1 cellular context compared by ENCODE assay signal in genomic region chr14:49692895-49693737, GRCh38.
A peak's percentile ranks its signal among the peaks of the same experiment; 100 is the strongest.
TF ChIP-seq lines count a peak whose summit lies in the region.

A gene with protein sequence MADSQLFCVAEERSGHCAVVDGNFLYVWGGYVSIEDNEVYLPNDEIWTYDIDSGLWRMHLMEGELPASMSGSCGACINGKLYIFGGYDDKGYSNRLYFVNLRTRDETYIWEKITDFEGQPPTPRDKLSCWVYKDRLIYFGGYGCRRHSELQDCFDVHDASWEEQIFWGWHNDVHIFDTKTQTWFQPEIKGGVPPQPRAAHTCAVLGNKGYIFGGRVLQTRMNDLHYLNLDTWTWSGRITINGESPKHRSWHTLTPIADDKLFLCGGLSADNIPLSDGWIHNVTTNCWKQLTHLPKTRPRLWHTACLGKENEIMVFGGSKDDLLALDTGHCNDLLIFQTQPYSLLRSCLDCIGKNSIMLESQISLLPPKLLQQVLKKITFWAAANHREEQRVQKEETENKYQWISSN (plus strand): TSS chr14:49693120. CDS start chr14:49693195, 75 bp downstream.

TF ChIP-seq in HepG2, 621 proteins besides CTCF, POLR2A, EP300 and RAD21 (continued from another document and continues in another):
- TF ChIP-seq CEBPZ (IDR thresholded peaks at IDR 0.05; ENCODE audit: low read length), result no peak
- TF ChIP-seq HNF1B (CRISPR knock-in tag; IDR thresholded peaks at IDR 0.05), result peak; percentile 39; the same call in 1 of the 2 replicates
- TF ChIP-seq NFE2L2 (IDR thresholded peaks at IDR 0.05; ENCODE audit: low read length), result no peak
- TF ChIP-seq CBX5 (CRISPR knock-in tag; IDR thresholded peaks at IDR 0.05; ENCODE audit: borderline replicate concordance), result no peak
- TF ChIP-seq, protein P1, sequence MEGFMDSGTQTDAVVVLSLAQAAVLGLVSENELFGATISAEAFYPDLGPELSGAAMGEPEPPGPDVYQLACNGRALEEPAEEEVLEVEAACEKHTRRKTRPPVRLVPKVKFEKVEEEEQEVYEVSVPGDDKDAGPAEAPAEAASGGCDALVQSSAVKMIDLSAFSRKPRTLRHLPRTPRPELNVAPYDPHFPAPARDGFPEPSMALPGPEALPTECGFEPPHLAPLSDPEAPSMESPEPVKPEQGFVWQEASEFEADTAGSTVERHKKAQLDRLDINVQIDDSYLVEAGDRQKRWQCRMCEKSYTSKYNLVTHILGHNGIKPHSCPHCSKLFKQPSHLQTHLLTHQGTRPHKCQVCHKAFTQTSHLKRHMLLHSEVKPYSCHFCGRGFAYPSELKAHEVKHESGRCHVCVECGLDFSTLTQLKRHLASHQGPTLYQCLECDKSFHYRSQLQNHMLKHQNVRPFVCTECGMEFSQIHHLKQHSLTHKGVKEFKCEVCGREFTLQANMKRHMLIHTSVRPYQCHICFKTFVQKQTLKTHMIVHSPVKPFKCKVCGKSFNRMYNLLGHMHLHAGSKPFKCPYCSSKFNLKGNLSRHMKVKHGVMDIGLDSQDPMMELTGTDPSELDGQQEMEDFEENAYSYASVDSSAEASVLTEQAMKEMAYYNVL (CRISPR knock-in tag; IDR thresholded peaks at IDR 0.05; ENCODE audit: borderline replicate concordance), result peak; percentile 84
- TF ChIP-seq, protein P2, sequence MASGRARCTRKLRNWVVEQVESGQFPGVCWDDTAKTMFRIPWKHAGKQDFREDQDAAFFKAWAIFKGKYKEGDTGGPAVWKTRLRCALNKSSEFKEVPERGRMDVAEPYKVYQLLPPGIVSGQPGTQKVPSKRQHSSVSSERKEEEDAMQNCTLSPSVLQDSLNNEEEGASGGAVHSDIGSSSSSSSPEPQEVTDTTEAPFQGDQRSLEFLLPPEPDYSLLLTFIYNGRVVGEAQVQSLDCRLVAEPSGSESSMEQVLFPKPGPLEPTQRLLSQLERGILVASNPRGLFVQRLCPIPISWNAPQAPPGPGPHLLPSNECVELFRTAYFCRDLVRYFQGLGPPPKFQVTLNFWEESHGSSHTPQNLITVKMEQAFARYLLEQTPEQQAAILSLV (CRISPR knock-in tag; IDR thresholded peaks at IDR 0.05; ENCODE audit: borderline replicate concordance), result peak; percentile 96; the same call in 1 of the 2 replicates
- TF ChIP-seq, protein P3, sequence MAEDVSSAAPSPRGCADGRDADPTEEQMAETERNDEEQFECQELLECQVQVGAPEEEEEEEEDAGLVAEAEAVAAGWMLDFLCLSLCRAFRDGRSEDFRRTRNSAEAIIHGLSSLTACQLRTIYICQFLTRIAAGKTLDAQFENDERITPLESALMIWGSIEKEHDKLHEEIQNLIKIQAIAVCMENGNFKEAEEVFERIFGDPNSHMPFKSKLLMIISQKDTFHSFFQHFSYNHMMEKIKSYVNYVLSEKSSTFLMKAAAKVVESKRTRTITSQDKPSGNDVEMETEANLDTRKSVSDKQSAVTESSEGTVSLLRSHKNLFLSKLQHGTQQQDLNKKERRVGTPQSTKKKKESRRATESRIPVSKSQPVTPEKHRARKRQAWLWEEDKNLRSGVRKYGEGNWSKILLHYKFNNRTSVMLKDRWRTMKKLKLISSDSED (CRISPR knock-in tag; IDR thresholded peaks at IDR 0.05), result peak; percentile 94; the same call in 1 of the 2 replicates
- peak; percentile 72; the same call in 1 of the 2 replicates for TF ChIP-seq KAT7 (CRISPR knock-in tag; IDR thresholded peaks at IDR 0.05; ENCODE audit: borderline replicate concordance)
- TF ChIP-seq ZNF30 (CRISPR knock-in tag; IDR thresholded peaks at IDR 0.05), result peak; percentile 83; the same call in 1 of the 2 replicates
- TF ChIP-seq HOXD1 (CRISPR knock-in tag; IDR thresholded peaks at IDR 0.05), result no peak
- TF ChIP-seq ZNF326 (CRISPR knock-in tag; IDR thresholded peaks at IDR 0.05; ENCODE audit: borderline replicate concordance), result no peak
- 0 out of 2 replicates have a peak, but pooled peaks have one; percentile 53 for TF ChIP-seq ZNF264 (CRISPR knock-in tag; IDR thresholded peaks at IDR 0.05)
- TF ChIP-seq ZNF10 (CRISPR knock-in tag; IDR thresholded peaks at IDR 0.05; ENCODE audit: borderline replicate concordance, low read depth), result no peak
- peak; percentile 65; the same call in 1 of the 2 replicates for TF ChIP-seq ZBTB20 (CRISPR knock-in tag; IDR thresholded peaks at IDR 0.05; ENCODE audit: borderline replicate concordance, low read depth)
- TF ChIP-seq, protein P4, sequence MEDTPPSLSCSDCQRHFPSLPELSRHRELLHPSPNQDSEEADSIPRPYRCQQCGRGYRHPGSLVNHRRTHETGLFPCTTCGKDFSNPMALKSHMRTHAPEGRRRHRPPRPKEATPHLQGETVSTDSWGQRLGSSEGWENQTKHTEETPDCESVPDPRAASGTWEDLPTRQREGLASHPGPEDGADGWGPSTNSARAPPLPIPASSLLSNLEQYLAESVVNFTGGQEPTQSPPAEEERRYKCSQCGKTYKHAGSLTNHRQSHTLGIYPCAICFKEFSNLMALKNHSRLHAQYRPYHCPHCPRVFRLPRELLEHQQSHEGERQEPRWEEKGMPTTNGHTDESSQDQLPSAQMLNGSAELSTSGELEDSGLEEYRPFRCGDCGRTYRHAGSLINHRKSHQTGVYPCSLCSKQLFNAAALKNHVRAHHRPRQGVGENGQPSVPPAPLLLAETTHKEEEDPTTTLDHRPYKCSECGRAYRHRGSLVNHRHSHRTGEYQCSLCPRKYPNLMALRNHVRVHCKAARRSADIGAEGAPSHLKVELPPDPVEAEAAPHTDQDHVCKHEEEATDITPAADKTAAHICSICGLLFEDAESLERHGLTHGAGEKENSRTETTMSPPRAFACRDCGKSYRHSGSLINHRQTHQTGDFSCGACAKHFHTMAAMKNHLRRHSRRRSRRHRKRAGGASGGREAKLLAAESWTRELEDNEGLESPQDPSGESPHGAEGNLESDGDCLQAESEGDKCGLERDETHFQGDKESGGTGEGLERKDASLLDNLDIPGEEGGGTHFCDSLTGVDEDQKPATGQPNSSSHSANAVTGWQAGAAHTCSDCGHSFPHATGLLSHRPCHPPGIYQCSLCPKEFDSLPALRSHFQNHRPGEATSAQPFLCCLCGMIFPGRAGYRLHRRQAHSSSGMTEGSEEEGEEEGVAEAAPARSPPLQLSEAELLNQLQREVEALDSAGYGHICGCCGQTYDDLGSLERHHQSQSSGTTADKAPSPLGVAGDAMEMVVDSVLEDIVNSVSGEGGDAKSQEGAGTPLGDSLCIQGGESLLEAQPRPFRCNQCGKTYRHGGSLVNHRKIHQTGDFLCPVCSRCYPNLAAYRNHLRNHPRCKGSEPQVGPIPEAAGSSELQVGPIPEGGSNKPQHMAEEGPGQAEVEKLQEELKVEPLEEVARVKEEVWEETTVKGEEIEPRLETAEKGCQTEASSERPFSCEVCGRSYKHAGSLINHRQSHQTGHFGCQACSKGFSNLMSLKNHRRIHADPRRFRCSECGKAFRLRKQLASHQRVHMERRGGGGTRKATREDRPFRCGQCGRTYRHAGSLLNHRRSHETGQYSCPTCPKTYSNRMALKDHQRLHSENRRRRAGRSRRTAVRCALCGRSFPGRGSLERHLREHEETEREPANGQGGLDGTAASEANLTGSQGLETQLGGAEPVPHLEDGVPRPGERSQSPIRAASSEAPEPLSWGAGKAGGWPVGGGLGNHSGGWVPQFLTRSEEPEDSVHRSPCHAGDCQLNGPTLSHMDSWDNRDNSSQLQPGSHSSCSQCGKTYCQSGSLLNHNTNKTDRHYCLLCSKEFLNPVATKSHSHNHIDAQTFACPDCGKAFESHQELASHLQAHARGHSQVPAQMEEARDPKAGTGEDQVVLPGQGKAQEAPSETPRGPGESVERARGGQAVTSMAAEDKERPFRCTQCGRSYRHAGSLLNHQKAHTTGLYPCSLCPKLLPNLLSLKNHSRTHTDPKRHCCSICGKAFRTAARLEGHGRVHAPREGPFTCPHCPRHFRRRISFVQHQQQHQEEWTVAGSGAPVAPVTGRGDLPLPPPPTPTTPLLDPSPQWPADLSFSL (CRISPR knock-in tag; IDR thresholded peaks at IDR 0.05), result no peak
- TF ChIP-seq POGK (CRISPR knock-in tag; conservative IDR thresholded peaks at IDR 0.05), result peak; percentile 76; the same call in 1 of the 2 replicates
- TF ChIP-seq FOXJ3 (CRISPR knock-in tag; IDR thresholded peaks at IDR 0.05; ENCODE audit: borderline replicate concordance), result no peak
- no peak; the same call in 1 of the 2 replicates for TF ChIP-seq MED1 (CRISPR knock-in tag; IDR thresholded peaks at IDR 0.05)
- TF ChIP-seq, protein P5, sequence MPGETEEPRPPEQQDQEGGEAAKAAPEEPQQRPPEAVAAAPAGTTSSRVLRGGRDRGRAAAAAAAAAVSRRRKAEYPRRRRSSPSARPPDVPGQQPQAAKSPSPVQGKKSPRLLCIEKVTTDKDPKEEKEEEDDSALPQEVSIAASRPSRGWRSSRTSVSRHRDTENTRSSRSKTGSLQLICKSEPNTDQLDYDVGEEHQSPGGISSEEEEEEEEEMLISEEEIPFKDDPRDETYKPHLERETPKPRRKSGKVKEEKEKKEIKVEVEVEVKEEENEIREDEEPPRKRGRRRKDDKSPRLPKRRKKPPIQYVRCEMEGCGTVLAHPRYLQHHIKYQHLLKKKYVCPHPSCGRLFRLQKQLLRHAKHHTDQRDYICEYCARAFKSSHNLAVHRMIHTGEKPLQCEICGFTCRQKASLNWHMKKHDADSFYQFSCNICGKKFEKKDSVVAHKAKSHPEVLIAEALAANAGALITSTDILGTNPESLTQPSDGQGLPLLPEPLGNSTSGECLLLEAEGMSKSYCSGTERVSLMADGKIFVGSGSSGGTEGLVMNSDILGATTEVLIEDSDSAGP (CRISPR knock-in tag; IDR thresholded peaks at IDR 0.05; ENCODE audit: borderline replicate concordance), result peak; percentile 87
- no peak for TF ChIP-seq SRSF4 (IDR thresholded peaks at IDR 0.05; ENCODE audit: low read depth, low read length, poor library complexity, severe bottlenecking)
